Comparison of ENCODE assay signal across 21 cellular contexts in genomic region chr10:46227571-46228075, GRCh38. TPM values are rescaled to one million over a fixed set of nuclear protein-coding genes. Genes with fewer than 3 reads are reported as not detected.
DNase-seq lines count a peak whose midpoint lies in the region; ATAC-seq and TF ChIP-seq lines count a peak whose summit lies in the region.
"Had no signal": no experiment of that assay in that cellular context is flagged by ENCODE, and none has a peak within 500 bp of the region (broad histone marks: within the 10 kb centered on the region; RNA-seq: fewer than 3 reads in every experiment).

No MANE protein-coding gene starts in this region.

- peaks cover 0 to 19% (median 15%) of the 10 kb centered on the region in 8 donors for H3K9me3 ChIP-seq in spleen
- H3K9me3 ChIP-seq: SJSA1 had no signal

- ATAC-seq in activated naive CD8-positive, alpha-beta T cell treated with anti-CD3 and anti-CD28 coated beads, Interleukin-2, amount 10 ng/mL, durations not matched to agents 7 days and 5 days (ENCODE audit: low read depth): no peak
- ATAC-seq in HG03159 (IDR thresholded peaks at IDR 0.05; ENCODE audit: unreplicated experiment) (no peak), HG02840 (IDR thresholded peaks at IDR 0.05; ENCODE audit: low FRiP score, unreplicated experiment) (no peak)

- H3K4me3 ChIP-seq in HL-60 (replicated peaks; ENCODE audit: insufficient read depth, low read length): no peak overlapping the region
- H3K4me3 ChIP-seq in coronary artery: no peak overlapping the region
- H3K4me3 ChIP-seq in spleen: no peak overlapping the region
- H3K4me3 ChIP-seq: SJSA1 had no signal

- TF ChIP-seq POLR2A in spleen (IDR thresholded peaks at IDR 0.05): no peak

- intact Hi-C loops in spleen (cut with DNase I; ENCODE audit: low total_unique reads): no loop called here

- H3K36me3 ChIP-seq in spleen: peaks cover 0 to 28% (median 0%) of the 10 kb centered on the region in 6 donors
- H3K36me3 ChIP-seq: SJSA1 had no signal

- TF ChIP-seq CTCF in HL-60 (IDR thresholded peaks at IDR 0.05; ENCODE audit: insufficient read depth, low read length) (no peak), coronary artery (IDR thresholded peaks at IDR 0.05) (no peak), spleen (IDR thresholded peaks at IDR 0.05 in 8 of 11, conservative IDR thresholded peaks at IDR 0.05 in 3 of 11) (no peak)

- H3K27me3 ChIP-seq in HL-60 (ENCODE audit: insufficient read depth, poor library complexity, severe bottlenecking): no peaks in the 10 kb centered on the region
- H3K27me3 ChIP-seq in spleen (replicated peaks in 1 of 7): no peaks in the 10 kb centered on the region
- H3K27me3 ChIP-seq: SJSA1 had no signal

- H3K4me1 ChIP-seq in spleen: peaks cover 0 to 21% (median 4%) of the 10 kb centered on the region in 6 donors

- no peaks in the 10 kb centered on the region for H3K27me3 Mint-ChIP-seq in activated naive CD8-positive, alpha-beta T cell treated with anti-CD3 and anti-CD28 coated beads, Interleukin-2, amount 10 ng/mL, durations not matched to agents 7 days and 5 days
- H3K27me3 Mint-ChIP-seq in activated naive CD8-positive, alpha-beta T cell treated with anti-CD3 and anti-CD28 coated beads for 36 hours: no peaks in the 10 kb centered on the region
- H3K27me3 Mint-ChIP-seq: activated naive CD4-positive, alpha-beta T cell treated with anti-CD3 and anti-CD28 coated beads, Interleukin-2, amount 10 ng/mL, durations not matched to agents 7 days and 5 days had no signal

- DNase-seq in activated naive CD8-positive, alpha-beta T cell treated with anti-CD3 and anti-CD28 coated beads, Interleukin-2, amount 10 ng/mL, durations not matched to agents 7 days and 5 days: peak; percentile 18
- no peak for DNase-seq in activated naive CD8-positive, alpha-beta T cell treated with anti-CD3 and anti-CD28 coated beads for 36 hours
- no peak for DNase-seq in HL-60 (ENCODE audit: low read depth in 1 of 2, low spot score in 1 of 2)
- DNase-seq in coronary artery (ENCODE audit: low spot score): peak; percentile 68
- peak; percentile 58 for DNase-seq in spleen
- no peak for DNase-seq in cortex of kidney (lab: John Stamatoyannopoulos, UW)
- DNase-seq: activated CD4-positive, alpha-beta T cell treated with anti-CD3 and anti-CD28 coated beads for 48 hours; activated CD8-positive, alpha-beta memory T cell treated with anti-CD3 and anti-CD28 coated beads, Interleukin-2, amount 50 U/mL, for 4 hours; H7; hippocampal formation; NCI-H524 treated with DMSO at 0.1 percent for 48 hours; stimulated activated naive CD4-positive, alpha-beta T cell treated with Interleukin-2 at 50 U/mL for 16 hours; T1000 had no signal

- no peaks in the 10 kb centered on the region for H3K4me1 Mint-ChIP-seq in activated naive CD8-positive, alpha-beta T cell treated with anti-CD3 and anti-CD28 coated beads, Interleukin-2, amount 10 ng/mL, durations not matched to agents 7 days and 5 days
- H3K4me1 Mint-ChIP-seq in activated naive CD8-positive, alpha-beta T cell treated with anti-CD3 and anti-CD28 coated beads for 36 hours: peaks cover 8% of the 10 kb centered on the region
- H3K4me1 Mint-ChIP-seq: activated naive CD4-positive, alpha-beta T cell treated with anti-CD3 and anti-CD28 coated beads, Interleukin-2, amount 10 ng/mL, durations not matched to agents 7 days and 5 days had no signal

- no peaks in the 10 kb centered on the region for H3K9me3 Mint-ChIP-seq in activated naive CD8-positive, alpha-beta T cell treated with anti-CD3 and anti-CD28 coated beads, Interleukin-2, amount 10 ng/mL, durations not matched to agents 7 days and 5 days
- peaks cover 2% of the 10 kb centered on the region for H3K9me3 Mint-ChIP-seq in activated naive CD8-positive, alpha-beta T cell treated with anti-CD3 and anti-CD28 coated beads for 36 hours

- POLR2A ChIA-PET in activated naive CD8-positive, alpha-beta T cell treated with anti-CD3 and anti-CD28 coated beads, Interleukin-2, amount 10 ng/mL, durations not matched to agents 7 days and 5 days (lab: Charles Lee): no interaction called here

- H3K27ac ChIP-seq in HL-60 (replicated peaks) (peak overlapping the region; percentile 39), coronary artery (no peak overlapping the region), spleen (no peak overlapping the region)
- H3K27ac ChIP-seq: SJSA1 had no signal

- peaks cover 12% of the 10 kb centered on the region for H3K36me3 Mint-ChIP-seq in activated naive CD8-positive, alpha-beta T cell treated with anti-CD3 and anti-CD28 coated beads, Interleukin-2, amount 10 ng/mL, durations not matched to agents 7 days and 5 days
- H3K36me3 Mint-ChIP-seq in activated naive CD8-positive, alpha-beta T cell treated with anti-CD3 and anti-CD28 coated beads for 36 hours: peaks cover 19% of the 10 kb centered on the region

- no peak overlapping the region for H3K4me3 Mint-ChIP-seq in activated naive CD8-positive, alpha-beta T cell treated with anti-CD3 and anti-CD28 coated beads, Interleukin-2, amount 10 ng/mL, durations not matched to agents 7 days and 5 days
- no peak overlapping the region for H3K4me3 Mint-ChIP-seq in activated naive CD8-positive, alpha-beta T cell treated with anti-CD3 and anti-CD28 coated beads for 36 hours
- H3K4me3 Mint-ChIP-seq: activated naive CD4-positive, alpha-beta T cell treated with anti-CD3 and anti-CD28 coated beads, Interleukin-2, amount 10 ng/mL, durations not matched to agents 7 days and 5 days had no signal

- WGBS in spleen, 5 donors: 56 to 69% (median 66%) methylated on average over 6 of the region's 6 CpGs

- H3K27ac Mint-ChIP-seq in activated naive CD8-positive, alpha-beta T cell treated with anti-CD3 and anti-CD28 coated beads, Interleukin-2, amount 10 ng/mL, durations not matched to agents 7 days and 5 days: no peak overlapping the region
- H3K27ac Mint-ChIP-seq in activated naive CD8-positive, alpha-beta T cell treated with anti-CD3 and anti-CD28 coated beads for 36 hours: no peak overlapping the region
- H3K27ac Mint-ChIP-seq: activated naive CD4-positive, alpha-beta T cell treated with anti-CD3 and anti-CD28 coated beads, Interleukin-2, amount 10 ng/mL, durations not matched to agents 7 days and 5 days had no signal

RNA-seq across cellular contexts. Expression of gene ANTXRL, which starts 59.2 kb away (rescaled TPM):
- total RNA-seq in activated naive CD8-positive, alpha-beta T cell treated with anti-CD3 and anti-CD28 coated beads, Interleukin-2, amount 10 ng/mL, durations not matched to agents 7 days and 5 days: not detected
- not detected for total RNA-seq in activated naive CD8-positive, alpha-beta T cell treated with anti-CD3 and anti-CD28 coated beads for 36 hours
- total RNA-seq in spleen: 1 to 10 TPM in 1 of 7 donors, under 1 TPM in 4, not detected in 2; 0.20 to 1.1 (median 0.42) TPM
- under 1 TPM in 2 of 3 donors, not detected in 1; 0.03 to 0.42 TPM for polyA plus RNA-seq in spleen
- total RNA-seq: chondrocyte, H7, SJSA1, urinary bladder had no signal
- polyA plus RNA-seq: keratinocyte, neural cell had no signal

Comparison
In these comparisons a context has a peak if more than half of its experiments do, and no peak if none do; other contexts are left out.
1. DNase-seq: peak in activated naive CD8-positive, alpha-beta T cell treated with anti-CD3 and anti-CD28 coated beads, Interleukin-2, amount 10 ng/mL, durations not matched to agents 7 days and 5 days (single experiment), coronary artery (single experiment) and spleen (single experiment); none in activated naive CD8-positive, alpha-beta T cell treated with anti-CD3 and anti-CD28 coated beads for 36 hours (single experiment), HL-60 (0 of 2) and cortex of kidney (single experiment).